ENCODE assay signal across 1 cellular context in genomic region chr14:96145116-96145864, GRCh38.
TF ChIP-seq lines count a peak whose summit lies in the region.

No MANE protein-coding gene starts in this region.

TF ChIP-seq in IMR-90, 13 proteins besides CTCF, POLR2A, EP300 and RAD21:
- peak; percentile 59; the same call in 1 of the 2 replicates for TF ChIP-seq FOS (IDR thresholded peaks at IDR 0.05; ENCODE audit: low read depth, low read length)
- no peak for TF ChIP-seq RFX5 (IDR thresholded peaks at IDR 0.05; ENCODE audit: low read depth, low read length)
TF ChIP-seq in IMR-90: peak in this region for 1.
